In genomic region chr14:23094666-23095195, GRCh38 we compare ENCODE assay signal across 8 cellular contexts. TPM values are rescaled to one million over a fixed set of nuclear protein-coding genes. Genes with fewer than 3 reads are reported as not detected.
DNase-seq lines count a peak whose midpoint lies in the region; ATAC-seq and TF ChIP-seq lines count a peak whose summit lies in the region.

TSS of gene ACIN1 (minus strand) at chr14:23095136. CDS start at chr14:23095112, 24 bp downstream.

- intact Hi-C loops in mucosa of descending colon (cut with DNase I, micrococcal nuclease), result loop anchor here in 1 of 2 donors (10.0 kb wide), 1 partner anchor 190 kb away; the partner anchor contains the start of gene HOMEZ

- peaks cover 19% of the 10 kb centered on the region for H3K4me1 ChIP-seq in endocrine pancreas (ENCODE audit: control insufficient read depth, insufficient read depth, low read length)
- H3K4me1 ChIP-seq in mucosa of descending colon (ENCODE audit: low read depth), result peaks cover 30% of the 10 kb centered on the region

- peak within 1 kb of the TSS; percentile 99 for H3K9ac ChIP-seq in endocrine pancreas (ENCODE audit: control insufficient read depth, insufficient read depth, low read length)

- ATAC-seq in GM18907 (IDR thresholded peaks at IDR 0.05; ENCODE audit: unreplicated experiment) (peak; percentile 43), HG03139 (IDR thresholded peaks at IDR 0.05; ENCODE audit: unreplicated experiment) (peak; percentile 27), WTC11 (peak; percentile 12), mucosa of descending colon (peak; percentile 63)
- ATAC-seq in stimulated activated naive B cell treated with anti-CD40 and anti-IgM and Interleukin-4, amounts not matched to agents 10 μg/mL and 1 μg/mL and 100 μg/mL, for 72 hours (replicated peaks), result peak; percentile 55 to 61

- DNase-seq in WTC11 (ENCODE audit: low spot score), result no peak
- peak; percentile 79 to 99 (median 99) for DNase-seq in mucosa of descending colon
- DNase-seq in stimulated activated naive B cell treated with anti-CD40 and anti-IgM and Interleukin-4, amounts not matched to agents 10 μg/mL and 1 μg/mL and 100 μg/mL, for 72 hours, result no peak
- no peak for DNase-seq in DMS114 treated with DMSO at 0.1 percent for 48 hours (lab: John Stamatoyannopoulos, UW; ENCODE audit: unreplicated experiment)

- H3K4me3 ChIP-seq in endocrine pancreas (ENCODE audit: control insufficient read depth, insufficient read depth, low read length), result peak within 1 kb of the TSS; percentile 97
- peak within 1 kb of the TSS; percentile 88 for H3K4me3 ChIP-seq in mucosa of descending colon

- H3K27me3 ChIP-seq in endocrine pancreas (ENCODE audit: control insufficient read depth, insufficient read depth, low read length), result no peaks in the 10 kb centered on the region

- H3K27ac ChIP-seq in 22Rv1, result peak within 1 kb of the TSS; percentile 92

- TF ChIP-seq CTCF in 22Rv1 (IDR thresholded peaks at IDR 0.05), result 0 out of 2 replicates have a peak, but pooled peaks have one; percentile 2
- no peak for TF ChIP-seq CTCF in WTC11 (IDR thresholded peaks at IDR 0.05)
- TF ChIP-seq CTCF in mucosa of descending colon (IDR thresholded peaks at IDR 0.05), result no peak

- H3K36me3 Mint-ChIP-seq in WTC11, result peaks cover 52% of the 10 kb centered on the region
- peaks cover 16 to 36% of the 10 kb centered on the region in 2 donors for H3K36me3 Mint-ChIP-seq in stimulated activated naive B cell treated with anti-CD40 and anti-IgM and Interleukin-4, amounts not matched to agents 10 μg/mL and 1 μg/mL and 100 μg/mL, for 72 hours

- no peaks in the 10 kb centered on the region for H3K9me3 ChIP-seq in endocrine pancreas (ENCODE audit: control insufficient read depth, low read length)
- H3K9me3 ChIP-seq in mucosa of descending colon, result no peaks in the 10 kb centered on the region

- no peak within 1 kb of the TSS for H3K27ac Mint-ChIP-seq in WTC11
- H3K27ac Mint-ChIP-seq in stimulated activated naive B cell treated with anti-CD40 and anti-IgM and Interleukin-4, amounts not matched to agents 10 μg/mL and 1 μg/mL and 100 μg/mL, for 72 hours, result no peak within 1 kb of the TSS

- CTCF ChIA-PET in WTC11 (lab: Charles Lee), result interaction anchor here (0.7 to 3.3 kb wide), 36 partner anchors 9 to 524 kb away, joined by 3 to 105 read pairs (median 4); partner anchors contain the start of genes AJUBA, CDH24, CEBPE and CIROP

- no peaks in the 10 kb centered on the region for H3K9me3 Mint-ChIP-seq in WTC11
- no peaks in the 10 kb centered on the region for H3K9me3 Mint-ChIP-seq in stimulated activated naive B cell treated with anti-CD40 and anti-IgM and Interleukin-4, amounts not matched to agents 10 μg/mL and 1 μg/mL and 100 μg/mL, for 72 hours

- peaks cover 30% of the 10 kb centered on the region for H3K4me1 Mint-ChIP-seq in WTC11
- H3K4me1 Mint-ChIP-seq in stimulated activated naive B cell treated with anti-CD40 and anti-IgM and Interleukin-4, amounts not matched to agents 10 μg/mL and 1 μg/mL and 100 μg/mL, for 72 hours, result peaks cover 22 to 24% of the 10 kb centered on the region in 2 donors

- POLR2A ChIA-PET in WTC11 (lab: Charles Lee), result interaction anchor here (0.7 to 2.7 kb wide), 26 partner anchors 12 to 227 kb away, joined by 3 to 24 read pairs (median 5); partner anchors contain the start of genes BCL2L2, CDH24, PABPN1 and RBM23

- peaks cover 3% of the 10 kb centered on the region for H3K36me3 ChIP-seq in endocrine pancreas (ENCODE audit: control insufficient read depth, insufficient read depth, low read length)
- H3K36me3 ChIP-seq in mucosa of descending colon (ENCODE audit: low read depth), result peaks cover 6% of the 10 kb centered on the region

- no peak within 1 kb of the TSS for H3K4me3 Mint-ChIP-seq in WTC11
- H3K4me3 Mint-ChIP-seq in stimulated activated naive B cell treated with anti-CD40 and anti-IgM and Interleukin-4, amounts not matched to agents 10 μg/mL and 1 μg/mL and 100 μg/mL, for 72 hours, result no peak within 1 kb of the TSS

- no peaks in the 10 kb centered on the region; the same call in 1 of the 2 replicates for H3K27me3 Mint-ChIP-seq in WTC11 (ENCODE audit: low read depth)
- no peaks in the 10 kb centered on the region for H3K27me3 Mint-ChIP-seq in stimulated activated naive B cell treated with anti-CD40 and anti-IgM and Interleukin-4, amounts not matched to agents 10 μg/mL and 1 μg/mL and 100 μg/mL, for 72 hours

TF ChIP-seq in WTC11, 78 proteins besides CTCF, POLR2A, EP300 and RAD21 (continues in another document):
- TF ChIP-seq MAX (CRISPR knock-in tag; IDR thresholded peaks at IDR 0.05) (peak; percentile 81), FOXP1 (CRISPR knock-in tag; IDR thresholded peaks at IDR 0.05; ENCODE audit: borderline replicate concordance) (no peak), ARID4B (CRISPR knock-in tag; IDR thresholded peaks at IDR 0.05; ENCODE audit: borderline replicate concordance) (0 out of 2 replicates have a peak, but pooled peaks have one; percentile 81), FOXP4 (CRISPR knock-in tag; IDR thresholded peaks at IDR 0.05) (peak; percentile 56; the same call in 1 of the 2 replicates), USF1 (CRISPR knock-in tag; IDR thresholded peaks at IDR 0.05) (peak; percentile 48; the same call in 1 of the 2 replicates), ZNF512 (CRISPR knock-in tag; IDR thresholded peaks at IDR 0.05; ENCODE audit: borderline replicate concordance) (no peak)

RNA-seq across cellular contexts. Expression of gene ACIN1, which starts in this region (rescaled TPM):
- 196 to 229 TPM (median 204 TPM) in 3 replicates for total RNA-seq in WTC11 (2021)
- 100 to 1,000 TPM; 143 to 172 (median 170) TPM for total RNA-seq in mucosa of descending colon

Comparison
In these comparisons a context has a peak if more than half of its experiments do, and no peak if none do; other contexts are left out.
1. ATAC-seq: peak in every context shown above with its lines; median percentile 63 in mucosa of descending colon; 58 in stimulated activated naive B cell treated with anti-CD40 and anti-IgM and Interleukin-4, amounts not matched to agents 10 μg/mL and 1 μg/mL and 100 μg/mL, for 72 hours; 43 in GM18907; 27 in HG03139; 12 in WTC11.
2. DNase-seq: peak in mucosa of descending colon (3 of 3); none in WTC11 (single experiment), stimulated activated naive B cell treated with anti-CD40 and anti-IgM and Interleukin-4, amounts not matched to agents 10 μg/mL and 1 μg/mL and 100 μg/mL, for 72 hours (single experiment) and DMS114 treated with DMSO at 0.1 percent for 48 hours (single experiment).